9 cellular contexts compared by ENCODE assay signal in the genomic region with DNA sequence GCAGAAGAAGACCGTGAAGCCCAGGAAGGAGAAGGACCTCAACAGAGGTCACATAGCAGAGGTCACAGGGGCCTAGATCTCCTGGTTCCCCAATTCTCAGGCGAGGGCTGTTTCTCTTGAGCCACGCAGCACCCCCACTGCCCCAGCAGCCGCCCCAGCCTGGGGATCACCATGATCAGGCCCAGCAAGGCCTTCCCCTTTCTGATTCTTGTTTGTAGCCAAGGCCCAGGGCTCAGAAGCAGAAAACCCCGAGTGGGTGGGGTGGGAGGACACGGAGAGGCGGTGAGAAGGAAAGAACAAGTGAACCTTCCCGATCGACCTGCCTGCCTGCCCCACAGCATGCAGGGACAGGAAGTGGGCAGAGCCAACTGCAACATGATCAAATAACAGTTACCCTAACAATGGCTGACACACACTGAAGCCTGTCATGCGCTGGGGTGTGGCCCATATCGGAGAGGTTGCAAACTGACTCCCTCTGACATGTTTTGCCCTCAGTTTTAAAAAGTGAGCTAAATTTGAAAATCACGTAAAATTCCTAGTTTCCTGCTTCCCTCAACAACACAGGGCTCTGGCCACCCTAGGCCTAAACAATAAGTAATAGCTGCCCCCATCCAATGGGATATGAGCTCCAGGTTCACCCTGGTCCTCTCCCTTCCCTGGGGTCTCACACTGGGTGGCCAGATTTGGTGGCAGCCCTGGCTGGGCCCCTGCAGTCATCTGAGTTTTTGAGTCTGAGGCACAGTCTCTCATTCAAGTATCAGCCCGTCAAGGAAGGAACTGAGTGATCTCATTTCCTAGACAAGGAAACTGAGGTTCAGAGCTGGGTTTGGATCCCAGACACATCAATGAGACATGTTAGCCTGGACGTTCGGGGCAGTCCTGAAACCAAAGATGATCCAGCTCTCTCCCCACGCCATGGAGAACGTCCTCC. TPM values are rescaled to one million over a fixed set of nuclear protein-coding genes. Genes with fewer than 3 reads are reported as not detected.
DNase-seq lines count a peak whose midpoint lies in the region; ATAC-seq, FAIRE-seq and TF ChIP-seq lines count a peak whose summit lies in the region.
"Had no signal": no experiment of that assay in that cellular context is flagged by ENCODE, and none has a peak within 500 bp of the region (broad histone marks: within the 10 kb centered on the region; RNA-seq: fewer than 3 reads in every experiment).

No MANE protein-coding gene starts in this region.

- no peaks in the 10 kb centered on the region for H3K27me3 ChIP-seq in stomach smooth muscle (ENCODE audit: control insufficient read depth in 1 of 2, insufficient read depth in 2 of 2, low read length in 2 of 2)

- H3K4me1 ChIP-seq in stomach smooth muscle (ENCODE audit: control insufficient read depth, insufficient read depth, low read length), result peaks cover 44% of the 10 kb centered on the region

- H3K36me3 Mint-ChIP-seq in activated CD4-positive, alpha-beta T cell treated with anti-CD3 and anti-CD28 coated beads for 36 hours (ENCODE audit: low read depth), result peaks cover 33% of the 10 kb centered on the region
- peaks cover 0 to 29% (median 0%) of the 10 kb centered on the region in 3 donors for H3K36me3 Mint-ChIP-seq in naive thymus-derived CD8-positive, alpha-beta T cell

- H3K27me3 Mint-ChIP-seq in activated CD4-positive, alpha-beta T cell treated with anti-CD3 and anti-CD28 coated beads for 36 hours, result no peaks in the 10 kb centered on the region
- no peaks in the 10 kb centered on the region for H3K27me3 Mint-ChIP-seq in naive thymus-derived CD8-positive, alpha-beta T cell

- H3K27ac Mint-ChIP-seq in activated CD4-positive, alpha-beta T cell treated with anti-CD3 and anti-CD28 coated beads for 36 hours, result peak overlapping the region; percentile 97
- H3K27ac Mint-ChIP-seq in naive thymus-derived CD8-positive, alpha-beta T cell, result peak overlapping the region; percentile 96 to 99 (median 98)

- intact Hi-C loops in activated CD4-positive, alpha-beta T cell treated with anti-CD3 and anti-CD28 coated beads for 36 hours (cut with DNase I, micrococcal nuclease), result no loop called here

- no peaks in the 10 kb centered on the region for H3K9me3 ChIP-seq in stomach smooth muscle (ENCODE audit: control insufficient read depth in 2 of 2, low read length in 2 of 2)

- H3K27ac ChIP-seq in stomach smooth muscle (ENCODE audit: low read length), result peak overlapping the region; percentile 24

- TF ChIP-seq POLR2A in GM19193 (IDR thresholded peaks at IDR 0.05; ENCODE audit: extremely low read depth, insufficient read depth, insufficient read length), result peak; percentile 45

- peak overlapping the region; percentile 66 for H3K4me3 Mint-ChIP-seq in activated CD4-positive, alpha-beta T cell treated with anti-CD3 and anti-CD28 coated beads for 36 hours
- peak overlapping the region; percentile 73 to 86 (median 84) for H3K4me3 Mint-ChIP-seq in naive thymus-derived CD8-positive, alpha-beta T cell

- peak overlapping the region in 1 of 2 donors; percentile 47 for H3K9ac ChIP-seq in stomach smooth muscle (ENCODE audit: low read length in 2 of 2)

- peak; percentile 60 for FAIRE-seq in HTR-8/SVneo (lab: Jason Lieb, UNC)
- FAIRE-seq: endometrium had no signal

- peak; percentile 99 for ATAC-seq in activated CD4-positive, alpha-beta T cell treated with anti-CD3 and anti-CD28 coated beads for 36 hours
- peak; percentile 100 for ATAC-seq in naive thymus-derived CD8-positive, alpha-beta T cell
- no peak for ATAC-seq in GM18502 (IDR thresholded peaks at IDR 0.05; ENCODE audit: poor library complexity, unreplicated experiment)
- ATAC-seq in GM21381 (IDR thresholded peaks at IDR 0.05; ENCODE audit: unreplicated experiment), result no peak

- CTCF ChIA-PET in activated CD4-positive, alpha-beta T cell treated with anti-CD3 and anti-CD28 coated beads for 36 hours (lab: Charles Lee), result interaction anchor here (0.7 to 1.9 kb wide), 8 partner anchors 10 to 331 kb away, joined by 3 to 11 read pairs (median 3); no protein-coding TSS in a partner anchor

- no peak overlapping the region for H3K4me3 ChIP-seq in stomach smooth muscle (ENCODE audit: low read length in 2 of 2)

- POLR2A ChIA-PET in activated CD4-positive, alpha-beta T cell treated with anti-CD3 and anti-CD28 coated beads for 36 hours (lab: Charles Lee), result interaction anchor here (0.6 to 1.1 kb wide), 3 partner anchors 34 to 96 kb away, joined by 3 read pairs; a partner anchor contains a TSS
- POLR2A ChIA-PET in naive thymus-derived CD8-positive, alpha-beta T cell (lab: Charles Lee), result interaction anchor here (0.7 to 2.4 kb wide), 7 partner anchors 23 to 391 kb away, joined by 3 to 9 read pairs (median 4); a partner anchor contains a TSS

- no peak for DNase-seq in HTR-8/SVneo (ENCODE audit: insufficient read length, low spot score)
- DNase-seq in activated CD4-positive, alpha-beta T cell treated with anti-CD3 and anti-CD28 coated beads for 36 hours, result peak; percentile 87
- DNase-seq in dermis blood vessel endothelial cell, result peak; percentile 84
- DNase-seq in naive thymus-derived CD8-positive, alpha-beta T cell, result peak; percentile 56 to 90 (median 79)

- no peaks in the 10 kb centered on the region for H3K9me3 Mint-ChIP-seq in activated CD4-positive, alpha-beta T cell treated with anti-CD3 and anti-CD28 coated beads for 36 hours (ENCODE audit: low read depth)
- no peaks in the 10 kb centered on the region for H3K9me3 Mint-ChIP-seq in naive thymus-derived CD8-positive, alpha-beta T cell

- peaks cover 12 to 15% of the 10 kb centered on the region in 2 donors for H3K36me3 ChIP-seq in stomach smooth muscle (ENCODE audit: control insufficient read depth in 2 of 2, insufficient read depth in 2 of 2, low read length in 2 of 2)

- H3K4me1 Mint-ChIP-seq in activated CD4-positive, alpha-beta T cell treated with anti-CD3 and anti-CD28 coated beads for 36 hours, result peaks cover 58% of the 10 kb centered on the region
- H3K4me1 Mint-ChIP-seq in naive thymus-derived CD8-positive, alpha-beta T cell, result peaks cover 34 to 77% (median 71%) of the 10 kb centered on the region in 4 donors

RNA-seq across cellular contexts. Expression of a gene that starts 6.5 kb away (rescaled TPM):
- 10 to 100 TPM; 13.2 to 16.8 TPM for total RNA-seq in activated CD4-positive, alpha-beta T cell treated with anti-CD3 and anti-CD28 coated beads for 36 hours
- total RNA-seq in dermis blood vessel endothelial cell, result 17.2 and 20.8 TPM in 2 replicates
- total RNA-seq in naive thymus-derived CD8-positive, alpha-beta T cell, result 10 to 100 TPM; 15.8 to 17.1 TPM
- 10 to 100 TPM; 13.0 to 30.2 (median 14.4) TPM for polyA plus RNA-seq in naive thymus-derived CD8-positive, alpha-beta T cell

RNA-seq across cellular contexts. Expression of a gene that starts 34.0 kb away (rescaled TPM):
- 100 to 1,000 TPM; 177 to 265 TPM for total RNA-seq in activated CD4-positive, alpha-beta T cell treated with anti-CD3 and anti-CD28 coated beads for 36 hours
- total RNA-seq in dermis blood vessel endothelial cell, result 33.5 and 62.6 TPM in 2 replicates
- 100 to 1,000 TPM; 154 to 165 TPM for total RNA-seq in naive thymus-derived CD8-positive, alpha-beta T cell
- polyA plus RNA-seq in naive thymus-derived CD8-positive, alpha-beta T cell, result 100 to 1,000 TPM; 141 to 155 (median 148) TPM

RNA-seq across cellular contexts. Expression of a gene that starts 43.6 kb away (rescaled TPM):
- 10 to 100 TPM; 28.9 to 40.1 TPM for total RNA-seq in activated CD4-positive, alpha-beta T cell treated with anti-CD3 and anti-CD28 coated beads for 36 hours
- 18.4 and 29.1 TPM in 2 replicates for total RNA-seq in dermis blood vessel endothelial cell
- total RNA-seq in naive thymus-derived CD8-positive, alpha-beta T cell, result 10 to 100 TPM; 47.1 to 49.0 TPM
- 10 to 100 TPM; 13.1 to 17.9 (median 14.7) TPM for polyA plus RNA-seq in naive thymus-derived CD8-positive, alpha-beta T cell

Comparison
In these comparisons a context has a peak if more than half of its experiments do, and no peak if none do; other contexts are left out.
1. ATAC-seq: peak in activated CD4-positive, alpha-beta T cell treated with anti-CD3 and anti-CD28 coated beads for 36 hours (single experiment) and naive thymus-derived CD8-positive, alpha-beta T cell (2 of 2); none in GM18502 (single experiment) and GM21381 (single experiment).